In genomic region chr1:145996433-145997155, GRCh38 we compare ENCODE assay signal across 8 cellular contexts. TPM values are rescaled to one million over a fixed set of nuclear protein-coding genes. Genes with fewer than 3 reads are reported as not detected.
DNase-seq lines count a peak whose midpoint lies in the region; ATAC-seq and TF ChIP-seq lines count a peak whose summit lies in the region.

A gene with protein sequence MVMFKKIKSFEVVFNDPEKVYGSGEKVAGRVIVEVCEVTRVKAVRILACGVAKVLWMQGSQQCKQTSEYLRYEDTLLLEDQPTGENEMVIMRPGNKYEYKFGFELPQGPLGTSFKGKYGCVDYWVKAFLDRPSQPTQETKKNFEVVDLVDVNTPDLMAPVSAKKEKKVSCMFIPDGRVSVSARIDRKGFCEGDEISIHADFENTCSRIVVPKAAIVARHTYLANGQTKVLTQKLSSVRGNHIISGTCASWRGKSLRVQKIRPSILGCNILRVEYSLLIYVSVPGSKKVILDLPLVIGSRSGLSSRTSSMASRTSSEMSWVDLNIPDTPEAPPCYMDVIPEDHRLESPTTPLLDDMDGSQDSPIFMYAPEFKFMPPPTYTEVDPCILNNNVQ (minus strand): TSS chr1:145996579. CDS start chr1:145996266, 313 bp downstream.

- no peak for TF ChIP-seq CTCF in coronary artery (IDR thresholded peaks at IDR 0.05)

- H3K4me2 ChIP-seq in BLaER1: peak within 1 kb of the TSS; percentile 93

- H3K27me3 ChIP-seq in BLaER1: no peaks in the 10 kb centered on the region

- no peaks in the 10 kb centered on the region for H3K9me3 ChIP-seq in BLaER1

- peak within 1 kb of the TSS; percentile 89 for H3K27ac ChIP-seq in BLaER1
- H3K27ac ChIP-seq in coronary artery: peak within 1 kb of the TSS; percentile 91 to 99

- peaks cover 62% of the 10 kb centered on the region for H3K4me1 ChIP-seq in BLaER1

- CTCF ChIA-PET in activated CD4-positive, alpha-beta T cell treated with anti-CD3 and anti-CD28 coated beads, Interleukin-2, amount 10 ng/mL, durations not matched to agents 7 days and 5 days (lab: Charles Lee): interaction anchor here (1.0 to 13.2 kb wide), 2 partner anchors 8 to 18 kb away, joined by 3 to 154 read pairs; no protein-coding TSS in a partner anchor

- ATAC-seq in GM19328 (IDR thresholded peaks at IDR 0.05; ENCODE audit: unreplicated experiment) (peak; percentile 90), HG03521 (IDR thresholded peaks at IDR 0.05; ENCODE audit: unreplicated experiment) (peak; percentile 97)

- DNase-seq in NCI-H748 (lab: John Stamatoyannopoulos, UW; ENCODE audit: unreplicated experiment) (peak; percentile 99), coronary artery (ENCODE audit: low spot score) (peak; percentile 99), kidney tubule cell (ENCODE audit: low spot score) (peak; percentile 98)
- peak; percentile 96 for DNase-seq in activated CD4-positive, alpha-beta T cell treated with anti-CD3 and anti-CD28 coated beads, Interleukin-2, amount 10 ng/mL, durations not matched to agents 7 days and 5 days
- peak; percentile 78 to 81 for DNase-seq in stimulated activated CD4-positive, alpha-beta T cell treated with anti-CD3 and anti-CD28 coated beads, Interleukin-1b, Interleukin-23, amount 100 ng/mL, for 1 hour (ENCODE audit: low read depth in 2 of 2)

- H3K9ac ChIP-seq in BLaER1: peak within 1 kb of the TSS; percentile 98

- H4K20me1 ChIP-seq in BLaER1: peaks cover 45% of the 10 kb centered on the region

- peaks cover 52% of the 10 kb centered on the region for H3K36me3 Mint-ChIP-seq in activated CD4-positive, alpha-beta T cell treated with anti-CD3 and anti-CD28 coated beads, Interleukin-2, amount 10 ng/mL, durations not matched to agents 7 days and 5 days (ENCODE audit: low read depth)

- no peaks in the 10 kb centered on the region for H3K27me3 Mint-ChIP-seq in activated CD4-positive, alpha-beta T cell treated with anti-CD3 and anti-CD28 coated beads, Interleukin-2, amount 10 ng/mL, durations not matched to agents 7 days and 5 days

- no peaks in the 10 kb centered on the region for H3K9me3 Mint-ChIP-seq in activated CD4-positive, alpha-beta T cell treated with anti-CD3 and anti-CD28 coated beads, Interleukin-2, amount 10 ng/mL, durations not matched to agents 7 days and 5 days

- H3K27ac Mint-ChIP-seq in activated CD4-positive, alpha-beta T cell treated with anti-CD3 and anti-CD28 coated beads, Interleukin-2, amount 10 ng/mL, durations not matched to agents 7 days and 5 days: peak within 1 kb of the TSS; percentile 99

- POLR2A ChIA-PET in activated CD4-positive, alpha-beta T cell treated with anti-CD3 and anti-CD28 coated beads, Interleukin-2, amount 10 ng/mL, durations not matched to agents 7 days and 5 days (lab: Charles Lee): interaction anchor here (0.6 to 3.0 kb wide), 4 partner anchors 17 to 69 kb away, joined by 3 to 22 read pairs (median 4); partner anchors contain the start of gene RBM8A

- H3K4me3 Mint-ChIP-seq in activated CD4-positive, alpha-beta T cell treated with anti-CD3 and anti-CD28 coated beads, Interleukin-2, amount 10 ng/mL, durations not matched to agents 7 days and 5 days: peak within 1 kb of the TSS; percentile 94

- H3K4me3 ChIP-seq in BLaER1 (peak within 1 kb of the TSS; percentile 82), coronary artery (peak within 1 kb of the TSS; percentile 97)

- peaks cover 62% of the 10 kb centered on the region for H3K4me1 Mint-ChIP-seq in activated CD4-positive, alpha-beta T cell treated with anti-CD3 and anti-CD28 coated beads, Interleukin-2, amount 10 ng/mL, durations not matched to agents 7 days and 5 days

- peaks cover 34% of the 10 kb centered on the region for H3K36me3 ChIP-seq in BLaER1

RNA-seq across cellular contexts. Expression of the gene that starts here (rescaled TPM):
- total RNA-seq in activated CD4-positive, alpha-beta T cell treated with anti-CD3 and anti-CD28 coated beads, Interleukin-2, amount 10 ng/mL, durations not matched to agents 7 days and 5 days: 100 to 1,000 TPM; 240 to 262 TPM

Comparison
In these comparisons a context has a peak if more than half of its experiments do, and no peak if none do; other contexts are left out.
1. Peak in every context shown above with its lines: DNase-seq, ATAC-seq, H3K4me3 ChIP-seq and H3K27ac ChIP-seq.